Comparison of ENCODE assay signal across 39 cellular contexts in the genomic region with DNA sequence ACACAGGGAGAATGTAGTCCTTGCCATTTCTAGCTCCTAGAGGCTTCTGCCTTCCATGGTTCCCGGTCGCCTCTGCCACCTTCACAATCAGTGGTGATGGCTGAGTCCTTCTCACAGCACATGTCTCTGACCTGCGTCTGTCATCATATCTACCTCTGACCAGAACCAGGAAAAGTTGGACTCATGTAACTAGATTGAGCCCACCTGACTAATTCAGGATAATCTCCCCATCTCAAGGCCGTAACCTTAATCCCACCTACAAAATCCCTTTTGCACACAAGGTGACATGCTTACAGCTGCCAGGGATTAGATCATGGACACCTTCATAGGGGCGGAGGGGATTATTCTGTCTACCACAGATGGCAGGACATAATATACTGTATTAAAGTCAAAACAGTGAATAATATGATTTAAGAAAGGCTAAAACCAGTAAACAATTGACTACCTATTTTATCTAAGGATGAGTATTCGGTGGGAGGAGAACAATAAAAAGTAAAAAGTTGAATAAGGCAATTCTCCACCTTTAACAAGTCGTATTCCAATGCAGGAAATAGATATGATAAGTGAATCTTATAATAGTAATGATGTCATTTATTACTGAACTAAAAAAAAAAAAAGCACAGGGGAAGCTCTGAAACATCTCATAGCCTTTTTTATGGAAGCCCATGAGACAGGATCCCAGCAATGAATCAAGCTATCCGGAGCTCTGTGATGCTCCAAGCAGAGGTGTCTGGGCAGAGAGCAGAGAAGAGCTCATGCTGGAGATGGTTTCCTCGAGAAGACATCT.
"Had no signal": no experiment of that assay in that cellular context is flagged by ENCODE, and none has a peak within 500 bp of the region (broad histone marks: within the 10 kb centered on the region; RNA-seq: fewer than 3 reads in every experiment).

No MANE protein-coding gene starts in this region.

- H3K9me3 ChIP-seq: MG63, Peyer's patch had no signal

- H3K27ac ChIP-seq: Peyer's patch, RWPE1, VCaP had no signal

- FAIRE-seq: bronchial epithelial cell had no signal

- H3K4me3 ChIP-seq: MG63, Peyer's patch had no signal

- H3K27me3 ChIP-seq: Peyer's patch had no signal

- H3K9me3 Mint-ChIP-seq: activated CD4-positive, alpha-beta memory T cell treated with anti-CD3 and anti-CD28 coated beads, Interleukin-2, amount 10 ng/mL, durations not matched to agents 7 days and 5 days; activated naive CD4-positive, alpha-beta T cell treated with anti-CD3 and anti-CD28 coated beads, Interleukin-2, amount 10 ng/mL, durations not matched to agents 7 days and 5 days; activated naive CD8-positive, alpha-beta T cell treated with anti-CD3 and anti-CD28 coated beads, Interleukin-2, amount 50 U/mL, for 24 hours had no signal

- H3K4me1 Mint-ChIP-seq: activated CD4-positive, alpha-beta memory T cell treated with anti-CD3 and anti-CD28 coated beads, Interleukin-2, amount 10 ng/mL, durations not matched to agents 7 days and 5 days; activated CD8-positive, alpha-beta memory T cell treated with anti-CD3 and anti-CD28 coated beads, Interleukin-2, amount 10 ng/mL, durations not matched to agents 7 days and 5 days; activated naive CD4-positive, alpha-beta T cell treated with anti-CD3 and anti-CD28 coated beads, Interleukin-2, amount 10 ng/mL, durations not matched to agents 7 days and 5 days; activated naive CD8-positive, alpha-beta T cell treated with anti-CD3 and anti-CD28 coated beads, Interleukin-2, amount 50 U/mL, for 24 hours had no signal

- H3K4me3 Mint-ChIP-seq: activated CD4-positive, alpha-beta memory T cell treated with anti-CD3 and anti-CD28 coated beads, Interleukin-2, amount 10 ng/mL, durations not matched to agents 7 days and 5 days; activated CD8-positive, alpha-beta memory T cell treated with anti-CD3 and anti-CD28 coated beads, Interleukin-2, amount 10 ng/mL, durations not matched to agents 7 days and 5 days; activated naive CD4-positive, alpha-beta T cell treated with anti-CD3 and anti-CD28 coated beads, Interleukin-2, amount 10 ng/mL, durations not matched to agents 7 days and 5 days; activated naive CD8-positive, alpha-beta T cell; activated naive CD8-positive, alpha-beta T cell treated with anti-CD3 and anti-CD28 coated beads, Interleukin-2, amount 50 U/mL, for 24 hours; brain had no signal

- H3K36me3 ChIP-seq: MG63, Peyer's patch had no signal

- H3K27ac Mint-ChIP-seq: activated CD4-positive, alpha-beta memory T cell treated with anti-CD3 and anti-CD28 coated beads, Interleukin-2, amount 10 ng/mL, durations not matched to agents 7 days and 5 days; activated CD8-positive, alpha-beta memory T cell treated with anti-CD3 and anti-CD28 coated beads, Interleukin-2, amount 10 ng/mL, durations not matched to agents 7 days and 5 days; activated naive CD4-positive, alpha-beta T cell treated with anti-CD3 and anti-CD28 coated beads, Interleukin-2, amount 10 ng/mL, durations not matched to agents 7 days and 5 days; activated naive CD8-positive, alpha-beta T cell; activated naive CD8-positive, alpha-beta T cell treated with anti-CD3 and anti-CD28 coated beads, Interleukin-2, amount 50 U/mL, for 24 hours; brain had no signal

- DNase-seq: activated CD4-positive, alpha-beta memory T cell treated with anti-CD3 and anti-CD28 coated beads, Interleukin-2, amount 10 ng/mL, durations not matched to agents 7 days and 5 days; activated CD4-positive, alpha-beta T cell treated with anti-CD3 and anti-CD28 coated beads for 1 hour; activated CD4-positive, alpha-beta T cell treated with anti-CD3 and anti-CD28 coated beads for 48 hours; activated CD4-positive, CD25-positive, alpha-beta regulatory T cell; activated CD8-positive, alpha-beta memory T cell treated with anti-CD3 and anti-CD28 coated beads for 24 hours; activated CD8-positive, alpha-beta memory T cell treated with anti-CD3 and anti-CD28 coated beads, Interleukin-2, amount 10 ng/mL, durations not matched to agents 7 days and 5 days; activated CD8-positive, alpha-beta memory T cell treated with anti-CD3 and anti-CD28 coated beads, Interleukin-2, amount 50 U/mL, for 48 hours; activated effector memory CD4-positive, alpha-beta T cell treated with Interleukin-2 at 50 U/mL for 16 hours; activated naive CD4-positive, alpha-beta T cell treated with anti-CD3 and anti-CD28 coated beads, Interleukin-2, amount 10 ng/mL, durations not matched to agents 7 days and 5 days; activated naive CD8-positive, alpha-beta T cell treated with anti-CD3 and anti-CD28 coated beads, Interleukin-2, amount 50 U/mL, for 24 hours; activated T-cell treated with anti-CD3 and anti-CD28 coated beads, Interleukin-2, amount 50 U/mL, for 48 hours; anterior cingulate cortex; caudate nucleus; cerebellar nuclear complex; Kasumi-1; KG1; MG63; NCI-H1048; NCI-H1105 treated with DMSO at 0.1 percent for 48 hours; NCI-H1436; NCI-H1694; NCI-H1930; NCI-H2081 treated with DMSO at 0.1 percent for 48 hours; NCI-H345; NCI-H526 treated with DMSO at 0.1 percent for 48 hours; NCI-H774; NK-92 treated with Interleukin-12 subunit alpha and Interleukin-12 subunit beta, amount 100 ng/mL, for 24 hours; PC-3; Peyer's patch; SIG-M5; SW 1271; T-helper 1 cell; T-helper 2 cell; T-helper 9 cell had no signal

- H3K27me3 Mint-ChIP-seq: activated CD4-positive, alpha-beta memory T cell treated with anti-CD3 and anti-CD28 coated beads, Interleukin-2, amount 10 ng/mL, durations not matched to agents 7 days and 5 days; activated CD8-positive, alpha-beta memory T cell treated with anti-CD3 and anti-CD28 coated beads, Interleukin-2, amount 10 ng/mL, durations not matched to agents 7 days and 5 days; activated naive CD4-positive, alpha-beta T cell treated with anti-CD3 and anti-CD28 coated beads, Interleukin-2, amount 10 ng/mL, durations not matched to agents 7 days and 5 days; activated naive CD8-positive, alpha-beta T cell treated with anti-CD3 and anti-CD28 coated beads, Interleukin-2, amount 50 U/mL, for 24 hours had no signal

- H3K36me3 Mint-ChIP-seq: activated CD8-positive, alpha-beta memory T cell treated with anti-CD3 and anti-CD28 coated beads, Interleukin-2, amount 10 ng/mL, durations not matched to agents 7 days and 5 days; activated naive CD4-positive, alpha-beta T cell treated with anti-CD3 and anti-CD28 coated beads, Interleukin-2, amount 10 ng/mL, durations not matched to agents 7 days and 5 days; activated naive CD8-positive, alpha-beta T cell; brain had no signal
